ENCODE assay signal across 25 cellular contexts in the genomic region with DNA sequence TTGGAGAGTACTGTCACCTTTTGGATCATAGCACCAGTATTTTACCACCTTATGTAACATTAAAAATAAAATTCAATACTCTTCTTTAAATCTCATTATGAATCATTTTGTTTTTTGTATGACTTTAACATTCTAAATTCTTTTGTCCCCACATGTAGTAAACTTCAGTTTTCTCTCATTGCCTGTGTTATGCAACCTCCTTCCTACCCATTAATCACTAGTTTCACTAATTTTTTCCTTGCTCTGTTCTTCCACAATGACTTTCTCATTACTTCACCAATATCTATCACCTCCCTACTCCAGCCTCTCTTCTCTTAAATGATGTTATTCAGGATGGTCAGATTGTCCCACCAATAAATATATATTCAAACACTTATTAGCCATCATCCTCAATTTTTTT.
DNase-seq lines count a peak whose midpoint lies in the region; ATAC-seq and TF ChIP-seq lines count a peak whose summit lies in the region.
"Had no signal": no experiment of that assay in that cellular context is flagged by ENCODE, and none has a peak within 500 bp of the region (broad histone marks: within the 10 kb centered on the region; RNA-seq: fewer than 3 reads in every experiment).

No MANE protein-coding gene starts in this region.

- H3K27me3 Mint-ChIP-seq in activated CD8-positive, alpha-beta T cell treated with anti-CD3 and anti-CD28 coated beads for 36 hours = no peaks in the 10 kb centered on the region
- no peaks in the 10 kb centered on the region for H3K27me3 Mint-ChIP-seq in activated CD8-positive, alpha-beta T cell treated with anti-CD3 and anti-CD28 coated beads, Interleukin-2, amount 10 ng/mL, durations not matched to agents 7 days and 5 days (ENCODE audit: low read depth)
- H3K27me3 Mint-ChIP-seq in activated naive CD8-positive, alpha-beta T cell treated with anti-CD3 and anti-CD28 coated beads, Interleukin-2, amount 10 ng/mL, durations not matched to agents 7 days and 5 days = no peaks in the 10 kb centered on the region
- H3K27me3 Mint-ChIP-seq: B cell had no signal

- H3K4me2 ChIP-seq in HCT116 (ENCODE audit: low read length) (no peak overlapping the region), PC-3 (ENCODE audit: low read length) (no peak overlapping the region)
- H3K4me2 ChIP-seq: PC-9 had no signal

- no peak for TF ChIP-seq RAD21 in HCT116 (IDR thresholded peaks at IDR 0.05; ENCODE audit: low read depth)

- H3K4me1 Mint-ChIP-seq in activated CD8-positive, alpha-beta T cell treated with anti-CD3 and anti-CD28 coated beads for 36 hours (ENCODE audit: low read depth) = peaks cover 9% of the 10 kb centered on the region
- H3K4me1 Mint-ChIP-seq in activated CD8-positive, alpha-beta T cell treated with anti-CD3 and anti-CD28 coated beads, Interleukin-2, amount 10 ng/mL, durations not matched to agents 7 days and 5 days (ENCODE audit: low read depth) = no peaks in the 10 kb centered on the region
- H3K4me1 Mint-ChIP-seq in activated naive CD8-positive, alpha-beta T cell treated with anti-CD3 and anti-CD28 coated beads, Interleukin-2, amount 10 ng/mL, durations not matched to agents 7 days and 5 days = no peaks in the 10 kb centered on the region
- H3K4me1 Mint-ChIP-seq: B cell, natural killer cell had no signal

- TF ChIP-seq CTCF in activated CD8-positive, alpha-beta T cell treated with anti-CD3 and anti-CD28 coated beads for 36 hours (IDR thresholded peaks at IDR 0.05) = no peak
- TF ChIP-seq CTCF in HCT116 (IDR thresholded peaks at IDR 0.05 in 2 of 3, conservative IDR thresholded peaks at IDR 0.05 in 1 of 3; ENCODE audit: borderline replicate concordance in 1 of 3, insufficient read depth in 1 of 3, low read depth in 2 of 3, low read length in 2 of 3) (no peak), PC-3 (conservative IDR thresholded peaks at IDR 0.05; ENCODE audit: low read depth, low read length) (no peak), transverse colon (IDR thresholded peaks at IDR 0.05) (no peak)

- POLR2A ChIA-PET in activated CD8-positive, alpha-beta T cell treated with anti-CD3 and anti-CD28 coated beads for 36 hours (lab: Charles Lee) = no interaction called here
- POLR2A ChIA-PET in activated CD8-positive, alpha-beta T cell treated with anti-CD3 and anti-CD28 coated beads, Interleukin-2, amount 10 ng/mL, durations not matched to agents 7 days and 5 days (lab: Charles Lee) = interaction anchor here (0.7 kb wide), 1 partner anchor 276 kb away, joined by 3 read pairs; no protein-coding TSS in a partner anchor
- POLR2A ChIA-PET in HCT116 (lab: Charles Lee) (no interaction called here), PC-3 (lab: Charles Lee; ENCODE audit: unreplicated experiment) (no interaction called here)
- POLR2A ChIA-PET in activated naive CD8-positive, alpha-beta T cell treated with anti-CD3 and anti-CD28 coated beads, Interleukin-2, amount 10 ng/mL, durations not matched to agents 7 days and 5 days (lab: Charles Lee) = no interaction called here

- no peaks in the 10 kb centered on the region for H3K9me3 ChIP-seq in HCT116 (ENCODE audit: control insufficient read depth in 1 of 2, insufficient read depth in 1 of 2, low read depth in 1 of 2, low read length in 2 of 2)
- no peaks in the 10 kb centered on the region for H3K9me3 ChIP-seq in PC-3 (ENCODE audit: low read length)
- H3K9me3 ChIP-seq in transverse colon = no peaks in the 10 kb centered on the region
- H3K9me3 ChIP-seq: body of pancreas, HAP-1, tibial artery had no signal

- peaks cover 49% of the 10 kb centered on the region for H3K36me3 Mint-ChIP-seq in activated CD8-positive, alpha-beta T cell treated with anti-CD3 and anti-CD28 coated beads for 36 hours (ENCODE audit: low read depth)
- H3K36me3 Mint-ChIP-seq in activated CD8-positive, alpha-beta T cell treated with anti-CD3 and anti-CD28 coated beads, Interleukin-2, amount 10 ng/mL, durations not matched to agents 7 days and 5 days (ENCODE audit: low read depth) = peaks cover 66% of the 10 kb centered on the region
- H3K36me3 Mint-ChIP-seq in activated naive CD8-positive, alpha-beta T cell treated with anti-CD3 and anti-CD28 coated beads, Interleukin-2, amount 10 ng/mL, durations not matched to agents 7 days and 5 days = peaks cover 35% of the 10 kb centered on the region

- DNase-seq in activated CD8-positive, alpha-beta T cell treated with anti-CD3 and anti-CD28 coated beads for 36 hours = no peak
- no peak for DNase-seq in activated CD8-positive, alpha-beta T cell treated with anti-CD3 and anti-CD28 coated beads, Interleukin-2, amount 10 ng/mL, durations not matched to agents 7 days and 5 days
- no peak for DNase-seq in HCT116 (ENCODE audit: low read depth, low spot score)
- no peak for DNase-seq in activated naive CD8-positive, alpha-beta T cell treated with anti-CD3 and anti-CD28 coated beads, Interleukin-2, amount 10 ng/mL, durations not matched to agents 7 days and 5 days
- DNase-seq in iris pigment epithelial cell (ENCODE audit: low read depth) = peak; percentile 47
- no peak for DNase-seq in PC-3
- no peak for DNase-seq in NCI-H774 (lab: John Stamatoyannopoulos, UW)
- DNase-seq in transverse colon = no peak
- DNase-seq: body of pancreas; DMS153; head of caudate nucleus; kidney glomerular epithelial cell; natural killer cell; NCI-H1694; NCI-H2171; NCI-H524; NK-92 treated with Interleukin-12 subunit alpha and Interleukin-12 subunit beta, amount 100 ng/mL, for 24 hours; PC-9; Right ventricle myocardium superior; tibial artery had no signal

- no peak for TF ChIP-seq EP300 in transverse colon (IDR thresholded peaks at IDR 0.05; ENCODE audit: low read depth)

- TF ChIP-seq POLR2A in HCT116 (IDR thresholded peaks at IDR 0.05; ENCODE audit: borderline replicate concordance, extremely low read depth, insufficient read depth, insufficient read length) = no peak
- no peak for TF ChIP-seq POLR2A in transverse colon (IDR thresholded peaks at IDR 0.05)

- H3K27ac Mint-ChIP-seq in activated CD8-positive, alpha-beta T cell treated with anti-CD3 and anti-CD28 coated beads for 36 hours = peak overlapping the region; percentile 29
- no peak overlapping the region for H3K27ac Mint-ChIP-seq in activated CD8-positive, alpha-beta T cell treated with anti-CD3 and anti-CD28 coated beads, Interleukin-2, amount 10 ng/mL, durations not matched to agents 7 days and 5 days
- peak overlapping the region; percentile 39 for H3K27ac Mint-ChIP-seq in activated naive CD8-positive, alpha-beta T cell treated with anti-CD3 and anti-CD28 coated beads, Interleukin-2, amount 10 ng/mL, durations not matched to agents 7 days and 5 days
- H3K27ac Mint-ChIP-seq: B cell; T-helper 2 cell treated with Interferon-gamma antibody and Interleukin-4, amounts not matched to agents 5 μg/mL and 100 μg/mL, for 36 hours had no signal

- H3K9ac ChIP-seq in HCT116 (ENCODE audit: low read length) = no peak overlapping the region
- no peak overlapping the region for H3K9ac ChIP-seq in PC-3 (ENCODE audit: low read length)

- H3K79me2 ChIP-seq in HCT116 (ENCODE audit: insufficient read depth, low read length) (no peaks in the 10 kb centered on the region), PC-3 (ENCODE audit: low read length) (no peaks in the 10 kb centered on the region)

- intact Hi-C loops in activated CD8-positive, alpha-beta T cell treated with anti-CD3 and anti-CD28 coated beads for 36 hours (cut with micrococcal nuclease) = no loop called here
- intact Hi-C loops in HCT116 (cut with micrococcal nuclease) (no loop called here), PC-3 (cut with micrococcal nuclease) (no loop called here), transverse colon (cut with DNase I; ENCODE audit: low total_unique reads) (no loop called here)

- H3K4me1 ChIP-seq in HCT116 (ENCODE audit: control insufficient read depth in 1 of 2, insufficient read depth in 2 of 2, low read length in 2 of 2) (no peaks in the 10 kb centered on the region), PC-3 (ENCODE audit: insufficient read depth, low read length) (no peaks in the 10 kb centered on the region), transverse colon (no peaks in the 10 kb centered on the region)
- H3K4me1 ChIP-seq: body of pancreas, HAP-1, tibial artery had no signal

- in situ Hi-C loops in transverse colon (cut with MboI; ENCODE audit: low pct_ligation_motif_present in 1 of 4, low pct_unique_long_range_greater_than_20kb in 1 of 4, low sequenced_read_pairs in 3 of 4) = no loop called here

- RAD21 ChIA-PET in HCT116 (lab: Charles Lee; ENCODE audit: low non-redundant PET in 1 of 2, low total read pairs in 2 of 2, uncharacterized antibody in 2 of 2, unreplicated experiment in 2 of 2) = no interaction called here

- TSS peak; percentile 2 for BruUV-seq in HCT116 (replicated peaks; lab: Mats Ljungman, UMichigan)
- no TSS peak for BruUV-seq in PC-3 (replicated peaks; lab: Mats Ljungman, UMichigan)

- H3K9me2 ChIP-seq in HCT116 (ENCODE audit: insufficient read depth) (no peaks in the 10 kb centered on the region), PC-3 (replicated peaks; ENCODE audit: low read length) (no peaks in the 10 kb centered on the region)

- H3K4me3 Mint-ChIP-seq in activated CD8-positive, alpha-beta T cell treated with anti-CD3 and anti-CD28 coated beads for 36 hours = no peak overlapping the region
- no peak overlapping the region for H3K4me3 Mint-ChIP-seq in activated CD8-positive, alpha-beta T cell treated with anti-CD3 and anti-CD28 coated beads, Interleukin-2, amount 10 ng/mL, durations not matched to agents 7 days and 5 days
- H3K4me3 Mint-ChIP-seq in activated naive CD8-positive, alpha-beta T cell treated with anti-CD3 and anti-CD28 coated beads, Interleukin-2, amount 10 ng/mL, durations not matched to agents 7 days and 5 days = no peak overlapping the region
- H3K4me3 Mint-ChIP-seq: B cell; natural killer cell; T-helper 2 cell treated with Interferon-gamma antibody and Interleukin-4, amounts not matched to agents 5 μg/mL and 100 μg/mL, for 36 hours had no signal

- H3K27ac ChIP-seq in HCT116 (ENCODE audit: low read depth, low read length) = no peak overlapping the region
- H3K27ac ChIP-seq in PC-3 (ENCODE audit: low read length) = no peak overlapping the region
- H3K27ac ChIP-seq in transverse colon = no peak overlapping the region
- H3K27ac ChIP-seq: body of pancreas, HL-60, PC-9, tibial artery had no signal

- no peak for ATAC-seq in activated CD8-positive, alpha-beta T cell treated with anti-CD3 and anti-CD28 coated beads for 36 hours
- no peak for ATAC-seq in activated CD8-positive, alpha-beta T cell treated with anti-CD3 and anti-CD28 coated beads, Interleukin-2, amount 10 ng/mL, durations not matched to agents 7 days and 5 days
- ATAC-seq in HCT116 (no peak), PC-3 (no peak)
- ATAC-seq in activated naive CD8-positive, alpha-beta T cell treated with anti-CD3 and anti-CD28 coated beads, Interleukin-2, amount 10 ng/mL, durations not matched to agents 7 days and 5 days (ENCODE audit: low read depth) = no peak
- ATAC-seq: body of pancreas, natural killer cell had no signal

- H4K20me1 ChIP-seq in HCT116 (ENCODE audit: insufficient read depth) (no peaks in the 10 kb centered on the region), PC-3 (ENCODE audit: low read length) (no peaks in the 10 kb centered on the region)

- H3K36me3 ChIP-seq in HCT116 (ENCODE audit: control insufficient read depth in 1 of 2, insufficient read depth in 2 of 2, low read length in 2 of 2) (peaks cover 27 to 30% of the 10 kb centered on the region in 2 experiments), PC-3 (ENCODE audit: low read depth, low read length) (peaks cover 67% of the 10 kb centered on the region), transverse colon (peaks cover 0 to 77% (median 33%) of the 10 kb centered on the region in 4 donors)

- CTCF ChIA-PET in activated CD8-positive, alpha-beta T cell treated with anti-CD3 and anti-CD28 coated beads for 36 hours (lab: Charles Lee) = no interaction called here
- CTCF ChIA-PET in activated CD8-positive, alpha-beta T cell treated with anti-CD3 and anti-CD28 coated beads, Interleukin-2, amount 10 ng/mL, durations not matched to agents 7 days and 5 days (lab: Charles Lee) = no interaction called here
- CTCF ChIA-PET in HCT116 (lab: Charles Lee) = no interaction called here
- CTCF ChIA-PET in PC-3 (lab: Charles Lee) = no interaction called here

- H3K27me3 ChIP-seq in HCT116 (ENCODE audit: insufficient read depth, low read length) = no peaks in the 10 kb centered on the region
- H3K27me3 ChIP-seq in PC-3 (ENCODE audit: low read length) = no peaks in the 10 kb centered on the region
- H3K27me3 ChIP-seq in transverse colon = no peaks in the 10 kb centered on the region
- H3K27me3 ChIP-seq: body of pancreas, tibial artery had no signal

- no peaks in the 10 kb centered on the region for H3F3A ChIP-seq in PC-3 (ENCODE audit: low read length, unreplicated experiment)

- H3K4me3 ChIP-seq in HCT116 (replicated peaks in 1 of 2; ENCODE audit: low read depth in 1 of 2, low read length in 2 of 2) (no peak overlapping the region), PC-3 (ENCODE audit: low read length) (no peak overlapping the region), transverse colon (no peak overlapping the region)
- H3K4me3 ChIP-seq: body of pancreas, HAP-1, lung, PC-9, tibial artery had no signal

- no peaks in the 10 kb centered on the region for H3K9me3 Mint-ChIP-seq in activated CD8-positive, alpha-beta T cell treated with anti-CD3 and anti-CD28 coated beads for 36 hours
- H3K9me3 Mint-ChIP-seq in activated CD8-positive, alpha-beta T cell treated with anti-CD3 and anti-CD28 coated beads, Interleukin-2, amount 10 ng/mL, durations not matched to agents 7 days and 5 days (ENCODE audit: insufficient read depth) = no peaks in the 10 kb centered on the region
- no peaks in the 10 kb centered on the region for H3K9me3 Mint-ChIP-seq in activated naive CD8-positive, alpha-beta T cell treated with anti-CD3 and anti-CD28 coated beads, Interleukin-2, amount 10 ng/mL, durations not matched to agents 7 days and 5 days
- H3K9me3 Mint-ChIP-seq: natural killer cell; T-helper 2 cell treated with Interferon-gamma antibody and Interleukin-4, amounts not matched to agents 5 μg/mL and 100 μg/mL, for 36 hours had no signal

- no peak overlapping the region for H2AFZ ChIP-seq in HCT116 (ENCODE audit: low read depth, low read length, poor library complexity, severe bottlenecking)
- H2AFZ ChIP-seq in PC-3 (ENCODE audit: low read length) = no peak overlapping the region
- H2AFZ ChIP-seq: PC-9 had no signal
